ENCODE assay signal across 9 cellular contexts in the genomic region with DNA sequence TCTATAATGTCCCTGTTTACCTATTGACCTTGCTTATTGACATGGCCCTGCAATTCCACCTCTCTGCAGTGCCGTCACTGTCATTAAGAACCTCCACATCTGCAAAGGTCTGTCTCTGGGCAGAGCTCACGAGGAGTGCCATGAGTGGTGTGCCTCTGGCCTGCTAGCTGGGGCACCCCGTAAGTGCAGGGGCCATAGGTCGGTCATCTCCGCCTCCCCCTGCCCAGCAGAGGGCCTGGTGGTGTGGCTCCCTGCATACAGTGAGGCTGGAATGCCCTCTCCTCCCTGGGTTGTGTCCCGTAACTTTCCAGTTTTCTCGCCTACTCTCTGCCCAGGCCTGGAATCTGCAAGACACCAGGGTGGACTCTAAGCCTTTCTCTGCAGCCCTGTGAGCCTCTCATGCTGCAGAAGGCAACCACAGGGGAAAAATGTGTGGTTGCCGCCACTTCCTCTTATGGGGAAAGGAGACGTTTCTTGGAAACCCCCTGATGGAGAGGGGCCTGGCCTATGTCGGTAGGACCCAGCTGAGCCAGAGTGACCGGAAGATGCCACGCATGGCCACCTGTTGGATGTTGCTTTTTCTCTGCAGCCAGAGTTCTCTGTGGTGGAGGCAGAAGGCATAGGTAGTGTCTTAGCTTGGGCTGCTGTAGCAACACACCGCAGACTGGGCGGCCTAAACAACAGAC. TPM values are rescaled to one million over a fixed set of nuclear protein-coding genes. Genes with fewer than 3 reads are reported as not detected.
DNase-seq lines count a peak whose midpoint lies in the region; ATAC-seq lines count a peak whose summit lies in the region.
"Had no signal": no experiment of that assay in that cellular context is flagged by ENCODE, and none has a peak within 500 bp of the region (broad histone marks: within the 10 kb centered on the region; RNA-seq: fewer than 3 reads in every experiment).

No MANE protein-coding gene starts in this region.

- intact Hi-C loops in left cardiac atrium (cut with DNase I) (no loop called here), Right ventricle myocardium inferior (cut with DNase I) (no loop called here), left colon (cut with DNase I, micrococcal nuclease) (no loop called here)

- H3K4me3 Mint-ChIP-seq in T-helper 17 cell = peak overlapping the region; percentile 84

- H3K27ac ChIP-seq in Karpas-422 (ENCODE audit: low read length) = no peak overlapping the region
- H3K27ac ChIP-seq: C4-2B had no signal

- H3K36me3 Mint-ChIP-seq in T-helper 17 cell (ENCODE audit: low read depth) = peaks cover 1% of the 10 kb centered on the region

- H2AFZ ChIP-seq in Karpas-422 (ENCODE audit: low read length) = no peak overlapping the region

- no peaks in the 10 kb centered on the region for H3K36me3 ChIP-seq in Karpas-422 (ENCODE audit: insufficient read depth, low read length)

- H3K9me3 ChIP-seq in T-helper 17 cell (ENCODE audit: control insufficient read depth, low read length, poor library complexity, severe bottlenecking) = no peaks in the 10 kb centered on the region
- no peaks in the 10 kb centered on the region for H3K9me3 ChIP-seq in Karpas-422 (ENCODE audit: low read length)

- peaks cover 13% of the 10 kb centered on the region for H3K4me1 ChIP-seq in Karpas-422 (ENCODE audit: low read length)

- H3K27ac Mint-ChIP-seq in T-helper 17 cell = peak overlapping the region; percentile 99

- no peaks in the 10 kb centered on the region for H3K9me2 ChIP-seq in Karpas-422 (replicated peaks; ENCODE audit: insufficient read depth, low read length)

- no peak overlapping the region for H3K4me2 ChIP-seq in Karpas-422 (ENCODE audit: low read depth, low read length, poor library complexity, severe bottlenecking)

- H4K20me1 ChIP-seq in Karpas-422 (ENCODE audit: insufficient read depth, low read depth, low read length) = no peaks in the 10 kb centered on the region

- no peak overlapping the region for H3K9ac ChIP-seq in Karpas-422 (ENCODE audit: low read length)

- H3K27me3 Mint-ChIP-seq in T-helper 17 cell = no peaks in the 10 kb centered on the region

- H3K27me3 ChIP-seq in Karpas-422 (ENCODE audit: low read length) = no peaks in the 10 kb centered on the region

- no peak overlapping the region for H3K4me3 ChIP-seq in Karpas-422 (ENCODE audit: low read length)

- H3K79me2 ChIP-seq in Karpas-422 (ENCODE audit: low read length) = peaks cover 4% of the 10 kb centered on the region; the same call in 1 of the 2 replicates

- H3K4me1 Mint-ChIP-seq in T-helper 17 cell = peaks cover 63% of the 10 kb centered on the region

- ATAC-seq in left cardiac atrium = peak; percentile 30 to 32
- ATAC-seq in Right ventricle myocardium inferior = no peak
- ATAC-seq in HG03039 (IDR thresholded peaks at IDR 0.05; ENCODE audit: unreplicated experiment) = peak; percentile 60
- peak; percentile 66 for ATAC-seq in T-helper 17 cell
- peak; percentile 39 for ATAC-seq in left colon

- no peak for DNase-seq in left cardiac atrium
- no peak for DNase-seq in Right ventricle myocardium inferior (ENCODE audit: missing footprints)
- DNase-seq in T-helper 17 cell = peak in 1 of 3 donors; percentile 48
- peak in 1 of 2 donors; percentile 55 for DNase-seq in left colon
- no peak for DNase-seq in Karpas-422
- DNase-seq in NCI-H187 (lab: John Stamatoyannopoulos, UW) = no peak
- no peak for DNase-seq in NCI-H1436 (lab: John Stamatoyannopoulos, UW)

RNA-seq across cellular contexts. Expression of gene SNX20, which starts 2.7 kb away (rescaled TPM):
- total RNA-seq in left cardiac atrium = 1 to 10 TPM; 1.2 to 2.0 TPM
- 0.95 TPM for total RNA-seq in Right ventricle myocardium inferior
- 10 to 100 TPM; 44.0 to 58.9 TPM for total RNA-seq in T-helper 17 cell
- total RNA-seq in left colon = 1 to 10 TPM in 1 of 2 donors, under 1 TPM in 1; 0.52 to 2.6 TPM
- total RNA-seq in Karpas-422 (2014; rRNA removed; shearing (Covaris generic); ENCODE audit: low replicate concordance) = 10.2 and 15.4 TPM in 2 replicates

RNA-seq across cellular contexts. Expression of gene NOD2, which starts 9.6 kb away (rescaled TPM):
- total RNA-seq in left cardiac atrium (1 to 10 TPM; 1.3 to 1.4 TPM), Right ventricle myocardium inferior (0.81 TPM), T-helper 17 cell (10 to 100 TPM in 1 of 2 donors, 1 to 10 TPM in 1; 9.4 to 16.6 TPM), left colon (under 1 TPM; 0.61 to 0.98 TPM)
- total RNA-seq in Karpas-422 (2014; rRNA removed; shearing (Covaris generic); ENCODE audit: low replicate concordance) = not detected in 2 replicates

RNA-seq across cellular contexts. Expression of gene CYLD, which starts 58.1 kb away (rescaled TPM):
- total RNA-seq in left cardiac atrium (10 to 100 TPM; 26.7 to 29.6 TPM), Right ventricle myocardium inferior (27.5 TPM), T-helper 17 cell (100 to 1,000 TPM; 411 to 412 TPM), left colon (10 to 100 TPM; 21.5 to 36.3 TPM)
- total RNA-seq in Karpas-422 (2014; rRNA removed; shearing (Covaris generic); ENCODE audit: low replicate concordance) = 37.5 and 44.4 TPM in 2 replicates
